ENCODE assay signal across 16 cellular contexts in genomic region chr19:23436944-23437343, GRCh38. TPM values are rescaled to one million over a fixed set of nuclear protein-coding genes. Genes with fewer than 3 reads are reported as not detected.
A peak's percentile ranks its signal among the peaks of the same experiment; 100 is the strongest.
DNase-seq lines count a peak whose midpoint lies in the region; ATAC-seq and TF ChIP-seq lines count a peak whose summit lies in the region.
"Had no signal": no experiment of that assay in that cellular context is flagged by ENCODE, and none has a peak within 500 bp of the region (broad histone marks: within the 10 kb centered on the region; RNA-seq: fewer than 3 reads in every experiment).

No MANE protein-coding gene starts in this region.

- H3K27ac Mint-ChIP-seq in activated T-helper 2 cell treated with anti-CD3 and anti-CD28 coated beads, Interferon-gamma antibody, Interleukin-2, Interleukin-4, amounts not matched to agents 10 μg/mL and 5 μg/mL and 100 μg/mL, durations not matched to agents 14 hours and 24 hours and 36 hours, result no peak overlapping the region
- H3K27ac Mint-ChIP-seq: IgD-negative memory B cell; naive thymus-derived CD4-positive, alpha-beta T cell; stimulated activated effector memory CD8-positive, alpha-beta T cell treated with anti-CD3 and anti-CD28 coated beads, Interleukin-12 subunit alpha, Interleukin-12 subunit beta, amount 100 ng/mL, for 72 hours had no signal

- DNase-seq in stimulated activated CD4-positive, alpha-beta T cell treated with anti-CD3 and anti-CD28 coated beads, Interleukin-15, amount 100 ng/mL, for 24 hours, result peak; percentile 4
- no peak for DNase-seq in stimulated activated CD4-positive, alpha-beta T cell treated with anti-CD3 and anti-CD28 coated beads, Interleukin-1b, Interleukin-23, amount 100 ng/mL, for 48 hours
- peak; percentile 14 for DNase-seq in OCI-M1 (lab: John Stamatoyannopoulos, UW)
- no peak for DNase-seq in epithelial cell of proximal tubule (ENCODE audit: low read depth)
- no peak for DNase-seq in activated T-helper 2 cell treated with anti-CD3 and anti-CD28 coated beads, Interferon-gamma antibody, Interleukin-2, Interleukin-4, amounts not matched to agents 10 μg/mL and 5 μg/mL and 100 μg/mL, durations not matched to agents 14 hours and 24 hours and 36 hours (ENCODE audit: low spot score)
- DNase-seq in sigmoid colon, result no peak
- DNase-seq: activated CD4-positive, alpha-beta T cell treated with anti-CD3 and anti-CD28 coated beads, Interleukin-2, amount 50 U/mL, for 1 hour; naive thymus-derived CD4-positive, alpha-beta T cell; NCI-H187; stimulated activated CD4-positive, alpha-beta T cell treated with anti-CD3 and anti-CD28 coated beads, Interleukin-2, amount 100 ng/mL, for 48 hours; T-helper 1 cell had no signal

- H3K4me3 ChIP-seq in epithelial cell of proximal tubule (ENCODE audit: low read depth, low read length) (no peak overlapping the region), sigmoid colon (no peak overlapping the region)
- H3K4me3 ChIP-seq: BLaER1 treated with 17β-estradiol and CSF1 and Interleukin-3, amounts not matched to agents 10 nM and 100 nM had no signal

- peaks cover 70% of the 10 kb centered on the region for H3K9me3 Mint-ChIP-seq in activated T-helper 2 cell treated with anti-CD3 and anti-CD28 coated beads, Interferon-gamma antibody, Interleukin-2, Interleukin-4, amounts not matched to agents 10 μg/mL and 5 μg/mL and 100 μg/mL, durations not matched to agents 14 hours and 24 hours and 36 hours

- peak; percentile 27 for TF ChIP-seq CTCF in epithelial cell of proximal tubule (conservative IDR thresholded peaks at IDR 0.05; ENCODE audit: low read depth, low read length)
- no peak for TF ChIP-seq CTCF in sigmoid colon (IDR thresholded peaks at IDR 0.05)

- H3K9me3 ChIP-seq in sigmoid colon, result peaks cover 0 to 9% (median 2%) of the 10 kb centered on the region in 4 donors

- H3K4me1 Mint-ChIP-seq in activated T-helper 2 cell treated with anti-CD3 and anti-CD28 coated beads, Interferon-gamma antibody, Interleukin-2, Interleukin-4, amounts not matched to agents 10 μg/mL and 5 μg/mL and 100 μg/mL, durations not matched to agents 14 hours and 24 hours and 36 hours (ENCODE audit: low read depth), result no peaks in the 10 kb centered on the region
- H3K4me1 Mint-ChIP-seq: IgD-negative memory B cell; naive thymus-derived CD4-positive, alpha-beta T cell; stimulated activated effector memory CD8-positive, alpha-beta T cell treated with anti-CD3 and anti-CD28 coated beads, Interleukin-12 subunit alpha, Interleukin-12 subunit beta, amount 100 ng/mL, for 72 hours had no signal

- TF ChIP-seq EP300 in sigmoid colon (IDR thresholded peaks at IDR 0.05), result no peak

- H3K27ac ChIP-seq in sigmoid colon, result no peak overlapping the region
- H3K27ac ChIP-seq: BLaER1 treated with 17β-estradiol and CSF1 and Interleukin-3, amounts not matched to agents 10 nM and 100 nM had no signal

- intact Hi-C loops in activated T-helper 2 cell treated with anti-CD3 and anti-CD28 coated beads, Interferon-gamma antibody, Interleukin-2, Interleukin-4, amounts not matched to agents 10 μg/mL and 5 μg/mL and 100 μg/mL, durations not matched to agents 14 hours and 24 hours and 36 hours (cut with micrococcal nuclease), result no loop called here
- intact Hi-C loops in sigmoid colon (cut with DNase I), result no loop called here

- H3K36me3 Mint-ChIP-seq in activated T-helper 2 cell treated with anti-CD3 and anti-CD28 coated beads, Interferon-gamma antibody, Interleukin-2, Interleukin-4, amounts not matched to agents 10 μg/mL and 5 μg/mL and 100 μg/mL, durations not matched to agents 14 hours and 24 hours and 36 hours (ENCODE audit: low read depth), result no peaks in the 10 kb centered on the region
- H3K36me3 Mint-ChIP-seq: IgD-negative memory B cell; stimulated activated effector memory CD8-positive, alpha-beta T cell treated with anti-CD3 and anti-CD28 coated beads, Interleukin-12 subunit alpha, Interleukin-12 subunit beta, amount 100 ng/mL, for 72 hours had no signal

- no peaks in the 10 kb centered on the region for H3K27me3 Mint-ChIP-seq in activated T-helper 2 cell treated with anti-CD3 and anti-CD28 coated beads, Interferon-gamma antibody, Interleukin-2, Interleukin-4, amounts not matched to agents 10 μg/mL and 5 μg/mL and 100 μg/mL, durations not matched to agents 14 hours and 24 hours and 36 hours (ENCODE audit: low read depth)
- H3K27me3 Mint-ChIP-seq: IgD-negative memory B cell; naive thymus-derived CD4-positive, alpha-beta T cell had no signal

- ATAC-seq in GM21717 (IDR thresholded peaks at IDR 0.05; ENCODE audit: unreplicated experiment) (no peak), HG02852 (IDR thresholded peaks at IDR 0.05; ENCODE audit: unreplicated experiment) (no peak)
- ATAC-seq: naive thymus-derived CD4-positive, alpha-beta T cell; stimulated activated effector memory CD8-positive, alpha-beta T cell treated with anti-CD3 and anti-CD28 coated beads, Interleukin-12 subunit alpha, Interleukin-12 subunit beta, amount 100 ng/mL, for 72 hours had no signal

- no peak overlapping the region for H3K4me3 Mint-ChIP-seq in activated T-helper 2 cell treated with anti-CD3 and anti-CD28 coated beads, Interferon-gamma antibody, Interleukin-2, Interleukin-4, amounts not matched to agents 10 μg/mL and 5 μg/mL and 100 μg/mL, durations not matched to agents 14 hours and 24 hours and 36 hours (ENCODE audit: low read depth)
- H3K4me3 Mint-ChIP-seq: IgD-negative memory B cell; naive thymus-derived CD4-positive, alpha-beta T cell; stimulated activated effector memory CD8-positive, alpha-beta T cell treated with anti-CD3 and anti-CD28 coated beads, Interleukin-12 subunit alpha, Interleukin-12 subunit beta, amount 100 ng/mL, for 72 hours had no signal

- H3K27me3 ChIP-seq in sigmoid colon, result no peaks in the 10 kb centered on the region
- H3K27me3 ChIP-seq: BLaER1 treated with 17β-estradiol and CSF1 and Interleukin-3, amounts not matched to agents 10 nM and 100 nM had no signal

- 80 to 86% methylated on average over 4 of the region's 4 CpGs for WGBS in sigmoid colon, 2 donors

- H3K4me1 ChIP-seq in sigmoid colon, result no peaks in the 10 kb centered on the region
- H3K4me1 ChIP-seq: BLaER1 treated with 17β-estradiol and CSF1 and Interleukin-3, amounts not matched to agents 10 nM and 100 nM had no signal

- no peak for TF ChIP-seq POLR2A in sigmoid colon (IDR thresholded peaks at IDR 0.05)

- H3K36me3 ChIP-seq in sigmoid colon, result no peaks in the 10 kb centered on the region
- H3K36me3 ChIP-seq: BLaER1 treated with 17β-estradiol and CSF1 and Interleukin-3, amounts not matched to agents 10 nM and 100 nM had no signal

RNA-seq across cellular contexts. Expression of gene ZNF91, which starts 41.7 kb away (rescaled TPM):
- total RNA-seq in epithelial cell of proximal tubule (12.6 and 22.1 TPM in 2 replicates), sigmoid colon (10 to 100 TPM; 39.8 to 88.1 (median 58.2) TPM)
- total RNA-seq in activated T-helper 2 cell treated with anti-CD3 and anti-CD28 coated beads, Interferon-gamma antibody, Interleukin-2, Interleukin-4, amounts not matched to agents 10 μg/mL and 5 μg/mL and 100 μg/mL, durations not matched to agents 14 hours and 24 hours and 36 hours, result 26.5 and 27.2 TPM in 2 replicates
- 10 to 100 TPM; 17.7 to 25.8 (median 19.4) TPM for polyA plus RNA-seq in sigmoid colon

Comparison
In these comparisons a context has a peak if more than half of its experiments do, and no peak if none do; other contexts are left out.
1. DNase-seq: peak in stimulated activated CD4-positive, alpha-beta T cell treated with anti-CD3 and anti-CD28 coated beads, Interleukin-15, amount 100 ng/mL, for 24 hours (single experiment) and OCI-M1 (single experiment); none in stimulated activated CD4-positive, alpha-beta T cell treated with anti-CD3 and anti-CD28 coated beads, Interleukin-1b, Interleukin-23, amount 100 ng/mL, for 48 hours (single experiment), epithelial cell of proximal tubule (single experiment), activated T-helper 2 cell treated with anti-CD3 and anti-CD28 coated beads, Interferon-gamma antibody, Interleukin-2, Interleukin-4, amounts not matched to agents 10 μg/mL and 5 μg/mL and 100 μg/mL, durations not matched to agents 14 hours and 24 hours and 36 hours (single experiment) and sigmoid colon (single experiment).